ENCODE assay signal across 1 cellular context in genomic region chr14:67971627-67972625, GRCh38.
TF ChIP-seq lines count a peak whose summit lies in the region.

No MANE protein-coding gene starts in this region.

TF ChIP-seq in SK-N-SH treated with all-trans-retinoic acid at 6 μM for 48 hours, 23 proteins besides CTCF, POLR2A, EP300 and RAD21 (continued from another document):
- TF ChIP-seq ISL1 (CRISPR knock-in tag; IDR thresholded peaks at IDR 0.05) (peak; percentile 90), SNAI2 (CRISPR knock-in tag; IDR thresholded peaks at IDR 0.05) (no peak), ESRRG (CRISPR knock-in tag; IDR thresholded peaks at IDR 0.05) (0 out of 2 replicates have a peak, but pooled peaks have one; percentile 58)
TF ChIP-seq in SK-N-SH treated with all-trans-retinoic acid at 6 μM for 48 hours: peak in this region for 5.
